2 cellular contexts compared by ENCODE assay signal in the genomic region with DNA sequence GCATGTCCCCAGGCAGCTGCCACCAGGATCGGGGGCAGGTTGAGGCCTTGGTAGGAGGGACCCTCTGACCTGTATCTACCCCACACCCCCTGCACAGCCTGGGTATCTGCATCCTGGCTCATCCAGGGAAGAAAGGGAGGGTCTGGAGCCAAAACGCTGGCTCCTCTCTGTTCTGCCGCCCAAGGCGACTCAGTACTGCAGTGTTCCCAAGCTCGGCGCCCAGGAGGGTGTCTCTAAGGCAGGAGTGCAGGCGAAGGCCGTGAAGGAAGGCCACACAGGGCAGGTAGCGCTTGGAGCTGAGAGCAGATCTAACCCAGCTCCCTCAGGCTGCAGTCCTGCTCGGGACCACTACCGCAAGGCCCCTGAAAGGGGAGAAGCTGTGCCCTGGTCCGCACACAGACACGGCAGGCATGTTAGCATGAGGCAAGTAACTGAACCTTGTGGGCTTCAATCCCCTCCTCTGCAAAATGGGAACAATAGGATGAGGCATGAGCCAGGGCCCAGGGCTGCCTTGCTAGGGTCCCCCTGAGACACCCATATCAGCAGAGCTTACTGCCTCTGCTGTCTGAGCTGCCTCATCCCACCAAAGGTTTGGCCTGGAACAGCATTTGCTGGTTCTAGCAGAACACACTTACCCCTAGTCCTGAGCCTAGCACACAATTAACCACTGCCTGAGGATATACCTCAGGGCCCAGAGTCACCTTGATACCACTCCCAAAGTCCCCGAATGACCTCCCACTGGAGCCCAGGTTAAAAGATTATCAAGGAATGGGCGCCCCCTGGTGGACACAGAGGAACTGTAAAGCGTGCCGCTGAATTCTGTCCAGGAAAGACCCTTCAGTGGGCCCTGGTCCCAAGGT.
TF ChIP-seq lines count a peak whose summit lies in the region.

No MANE protein-coding gene starts in this region.

TF ChIP-seq in WTC11, 78 proteins besides CTCF, POLR2A, EP300 and RAD21 (continued from another document and continues in another):
- TF ChIP-seq, protein P1, sequence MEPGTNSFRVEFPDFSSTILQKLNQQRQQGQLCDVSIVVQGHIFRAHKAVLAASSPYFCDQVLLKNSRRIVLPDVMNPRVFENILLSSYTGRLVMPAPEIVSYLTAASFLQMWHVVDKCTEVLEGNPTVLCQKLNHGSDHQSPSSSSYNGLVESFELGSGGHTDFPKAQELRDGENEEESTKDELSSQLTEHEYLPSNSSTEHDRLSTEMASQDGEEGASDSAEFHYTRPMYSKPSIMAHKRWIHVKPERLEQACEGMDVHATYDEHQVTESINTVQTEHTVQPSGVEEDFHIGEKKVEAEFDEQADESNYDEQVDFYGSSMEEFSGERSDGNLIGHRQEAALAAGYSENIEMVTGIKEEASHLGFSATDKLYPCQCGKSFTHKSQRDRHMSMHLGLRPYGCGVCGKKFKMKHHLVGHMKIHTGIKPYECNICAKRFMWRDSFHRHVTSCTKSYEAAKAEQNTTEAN (CRISPR knock-in tag; IDR thresholded peaks at IDR 0.05), result no peak
- TF ChIP-seq, protein P2, sequence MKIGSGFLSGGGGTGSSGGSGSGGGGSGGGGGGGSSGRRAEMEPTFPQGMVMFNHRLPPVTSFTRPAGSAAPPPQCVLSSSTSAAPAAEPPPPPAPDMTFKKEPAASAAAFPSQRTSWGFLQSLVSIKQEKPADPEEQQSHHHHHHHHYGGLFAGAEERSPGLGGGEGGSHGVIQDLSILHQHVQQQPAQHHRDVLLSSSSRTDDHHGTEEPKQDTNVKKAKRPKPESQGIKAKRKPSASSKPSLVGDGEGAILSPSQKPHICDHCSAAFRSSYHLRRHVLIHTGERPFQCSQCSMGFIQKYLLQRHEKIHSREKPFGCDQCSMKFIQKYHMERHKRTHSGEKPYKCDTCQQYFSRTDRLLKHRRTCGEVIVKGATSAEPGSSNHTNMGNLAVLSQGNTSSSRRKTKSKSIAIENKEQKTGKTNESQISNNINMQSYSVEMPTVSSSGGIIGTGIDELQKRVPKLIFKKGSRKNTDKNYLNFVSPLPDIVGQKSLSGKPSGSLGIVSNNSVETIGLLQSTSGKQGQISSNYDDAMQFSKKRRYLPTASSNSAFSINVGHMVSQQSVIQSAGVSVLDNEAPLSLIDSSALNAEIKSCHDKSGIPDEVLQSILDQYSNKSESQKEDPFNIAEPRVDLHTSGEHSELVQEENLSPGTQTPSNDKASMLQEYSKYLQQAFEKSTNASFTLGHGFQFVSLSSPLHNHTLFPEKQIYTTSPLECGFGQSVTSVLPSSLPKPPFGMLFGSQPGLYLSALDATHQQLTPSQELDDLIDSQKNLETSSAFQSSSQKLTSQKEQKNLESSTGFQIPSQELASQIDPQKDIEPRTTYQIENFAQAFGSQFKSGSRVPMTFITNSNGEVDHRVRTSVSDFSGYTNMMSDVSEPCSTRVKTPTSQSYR (CRISPR knock-in tag; IDR thresholded peaks at IDR 0.05), result no peak
- TF ChIP-seq ZNF671 (CRISPR knock-in tag; IDR thresholded peaks at IDR 0.05) (no peak), MXD4 (CRISPR knock-in tag; IDR thresholded peaks at IDR 0.05; ENCODE audit: borderline replicate concordance) (no peak), CREB1 (CRISPR knock-in tag; IDR thresholded peaks at IDR 0.05) (no peak), NFATC4 (CRISPR knock-in tag; IDR thresholded peaks at IDR 0.05) (peak; percentile 47; the same call in 1 of the 2 replicates), ESRRA (CRISPR knock-in tag; IDR thresholded peaks at IDR 0.05; ENCODE audit: borderline replicate concordance) (no peak; the same call in 1 of the 2 replicates), GABPB1 (CRISPR knock-in tag; IDR thresholded peaks at IDR 0.05) (no peak), RELA (CRISPR knock-in tag; IDR thresholded peaks at IDR 0.05; ENCODE audit: borderline replicate concordance) (peak; percentile 82; the same call in 1 of the 2 replicates), JUN (CRISPR knock-in tag; IDR thresholded peaks at IDR 0.05) (no peak; the same call in none of the 2 replicates), IRF2 (CRISPR knock-in tag; IDR thresholded peaks at IDR 0.05; ENCODE audit: borderline replicate concordance, low read depth) (no peak), ZNF138 (CRISPR knock-in tag; conservative IDR thresholded peaks at IDR 0.05) (no peak; the same call in 1 of the 2 replicates), TEAD1 (CRISPR knock-in tag; IDR thresholded peaks at IDR 0.05) (no peak), ZNF121 (CRISPR knock-in tag; IDR thresholded peaks at IDR 0.05) (no peak), SMAD4 (CRISPR knock-in tag; IDR thresholded peaks at IDR 0.05) (peak; percentile 16; the same call in 1 of the 2 replicates), ZNF396 (CRISPR knock-in tag; IDR thresholded peaks at IDR 0.05; ENCODE audit: borderline replicate concordance) (no peak), SP1 (CRISPR knock-in tag; conservative IDR thresholded peaks at IDR 0.05) (peak; percentile 42; the same call in 1 of the 2 replicates)
- TF ChIP-seq, protein P3, sequence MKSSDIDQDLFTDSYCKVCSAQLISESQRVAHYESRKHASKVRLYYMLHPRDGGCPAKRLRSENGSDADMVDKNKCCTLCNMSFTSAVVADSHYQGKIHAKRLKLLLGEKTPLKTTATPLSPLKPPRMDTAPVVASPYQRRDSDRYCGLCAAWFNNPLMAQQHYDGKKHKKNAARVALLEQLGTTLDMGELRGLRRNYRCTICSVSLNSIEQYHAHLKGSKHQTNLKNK (CRISPR knock-in tag; IDR thresholded peaks at IDR 0.05), result peak; percentile 86
- TF ChIP-seq, protein P4, sequence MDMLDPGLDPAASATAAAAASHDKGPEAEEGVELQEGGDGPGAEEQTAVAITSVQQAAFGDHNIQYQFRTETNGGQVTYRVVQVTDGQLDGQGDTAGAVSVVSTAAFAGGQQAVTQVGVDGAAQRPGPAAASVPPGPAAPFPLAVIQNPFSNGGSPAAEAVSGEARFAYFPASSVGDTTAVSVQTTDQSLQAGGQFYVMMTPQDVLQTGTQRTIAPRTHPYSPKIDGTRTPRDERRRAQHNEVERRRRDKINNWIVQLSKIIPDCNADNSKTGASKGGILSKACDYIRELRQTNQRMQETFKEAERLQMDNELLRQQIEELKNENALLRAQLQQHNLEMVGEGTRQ (CRISPR knock-in tag; IDR thresholded peaks at IDR 0.05), result no peak
- TF ChIP-seq, protein P5, sequence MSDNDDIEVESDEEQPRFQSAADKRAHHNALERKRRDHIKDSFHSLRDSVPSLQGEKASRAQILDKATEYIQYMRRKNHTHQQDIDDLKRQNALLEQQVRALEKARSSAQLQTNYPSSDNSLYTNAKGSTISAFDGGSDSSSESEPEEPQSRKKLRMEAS (CRISPR knock-in tag; IDR thresholded peaks at IDR 0.05), result no peak

TF ChIP-seq in HepG2, 621 proteins besides CTCF, POLR2A, EP300 and RAD21 (continued from another document and continues in another):
- TF ChIP-seq, protein P6, sequence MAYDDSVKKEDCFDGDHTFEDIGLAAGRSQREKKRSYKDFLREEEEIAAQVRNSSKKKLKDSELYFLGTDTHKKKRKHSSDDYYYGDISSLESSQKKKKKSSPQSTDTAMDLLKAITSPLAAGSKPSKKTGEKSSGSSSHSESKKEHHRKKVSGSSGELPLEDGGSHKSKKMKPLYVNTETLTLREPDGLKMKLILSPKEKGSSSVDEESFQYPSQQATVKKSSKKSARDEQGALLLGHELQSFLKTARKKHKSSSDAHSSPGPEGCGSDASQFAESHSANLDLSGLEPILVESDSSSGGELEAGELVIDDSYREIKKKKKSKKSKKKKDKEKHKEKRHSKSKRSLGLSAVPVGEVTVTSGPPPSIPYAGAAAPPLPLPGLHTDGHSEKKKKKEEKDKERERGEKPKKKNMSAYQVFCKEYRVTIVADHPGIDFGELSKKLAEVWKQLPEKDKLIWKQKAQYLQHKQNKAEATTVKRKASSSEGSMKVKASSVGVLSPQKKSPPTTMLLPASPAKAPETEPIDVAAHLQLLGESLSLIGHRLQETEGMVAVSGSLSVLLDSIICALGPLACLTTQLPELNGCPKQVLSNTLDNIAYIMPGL (CRISPR knock-in tag; IDR thresholded peaks at IDR 0.05; ENCODE audit: borderline replicate concordance in 1 of 2, low read depth in 1 of 2), result peak in 1 of 2 experiments; percentile 61; a peak in 2 of 4 replicates
- TF ChIP-seq, protein P7, sequence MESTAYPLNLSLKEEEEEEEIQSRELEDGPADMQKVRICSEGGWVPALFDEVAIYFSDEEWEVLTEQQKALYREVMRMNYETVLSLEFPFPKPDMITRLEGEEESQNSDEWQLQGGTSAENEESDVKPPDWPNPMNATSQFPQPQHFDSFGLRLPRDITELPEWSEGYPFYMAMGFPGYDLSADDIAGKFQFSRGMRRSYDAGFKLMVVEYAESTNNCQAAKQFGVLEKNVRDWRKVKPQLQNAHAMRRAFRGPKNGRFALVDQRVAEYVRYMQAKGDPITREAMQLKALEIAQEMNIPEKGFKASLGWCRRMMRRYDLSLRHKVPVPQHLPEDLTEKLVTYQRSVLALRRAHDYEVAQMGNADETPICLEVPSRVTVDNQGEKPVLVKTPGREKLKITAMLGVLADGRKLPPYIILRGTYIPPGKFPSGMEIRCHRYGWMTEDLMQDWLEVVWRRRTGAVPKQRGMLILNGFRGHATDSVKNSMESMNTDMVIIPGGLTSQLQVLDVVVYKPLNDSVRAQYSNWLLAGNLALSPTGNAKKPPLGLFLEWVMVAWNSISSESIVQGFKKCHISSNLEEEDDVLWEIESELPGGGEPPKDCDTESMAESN (CRISPR knock-in tag; conservative IDR thresholded peaks at IDR 0.05), result no peak; the same call in 1 of the 2 replicates
- TF ChIP-seq, protein P8, sequence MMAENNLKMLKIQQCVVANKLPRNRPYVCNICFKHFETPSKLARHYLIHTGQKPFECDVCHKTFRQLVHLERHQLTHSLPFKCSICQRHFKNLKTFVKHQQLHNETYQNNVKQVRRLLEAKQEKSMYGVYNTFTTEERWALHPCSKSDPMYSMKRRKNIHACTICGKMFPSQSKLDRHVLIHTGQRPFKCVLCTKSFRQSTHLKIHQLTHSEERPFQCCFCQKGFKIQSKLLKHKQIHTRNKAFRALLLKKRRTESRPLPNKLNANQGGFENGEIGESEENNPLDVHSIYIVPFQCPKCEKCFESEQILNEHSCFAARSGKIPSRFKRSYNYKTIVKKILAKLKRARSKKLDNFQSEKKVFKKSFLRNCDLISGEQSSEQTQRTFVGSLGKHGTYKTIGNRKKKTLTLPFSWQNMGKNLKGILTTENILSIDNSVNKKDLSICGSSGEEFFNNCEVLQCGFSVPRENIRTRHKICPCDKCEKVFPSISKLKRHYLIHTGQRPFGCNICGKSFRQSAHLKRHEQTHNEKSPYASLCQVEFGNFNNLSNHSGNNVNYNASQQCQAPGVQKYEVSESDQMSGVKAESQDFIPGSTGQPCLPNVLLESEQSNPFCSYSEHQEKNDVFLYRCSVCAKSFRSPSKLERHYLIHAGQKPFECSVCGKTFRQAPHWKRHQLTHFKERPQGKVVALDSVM (CRISPR knock-in tag; IDR thresholded peaks at IDR 0.05), result no peak
- TF ChIP-seq, protein P9, sequence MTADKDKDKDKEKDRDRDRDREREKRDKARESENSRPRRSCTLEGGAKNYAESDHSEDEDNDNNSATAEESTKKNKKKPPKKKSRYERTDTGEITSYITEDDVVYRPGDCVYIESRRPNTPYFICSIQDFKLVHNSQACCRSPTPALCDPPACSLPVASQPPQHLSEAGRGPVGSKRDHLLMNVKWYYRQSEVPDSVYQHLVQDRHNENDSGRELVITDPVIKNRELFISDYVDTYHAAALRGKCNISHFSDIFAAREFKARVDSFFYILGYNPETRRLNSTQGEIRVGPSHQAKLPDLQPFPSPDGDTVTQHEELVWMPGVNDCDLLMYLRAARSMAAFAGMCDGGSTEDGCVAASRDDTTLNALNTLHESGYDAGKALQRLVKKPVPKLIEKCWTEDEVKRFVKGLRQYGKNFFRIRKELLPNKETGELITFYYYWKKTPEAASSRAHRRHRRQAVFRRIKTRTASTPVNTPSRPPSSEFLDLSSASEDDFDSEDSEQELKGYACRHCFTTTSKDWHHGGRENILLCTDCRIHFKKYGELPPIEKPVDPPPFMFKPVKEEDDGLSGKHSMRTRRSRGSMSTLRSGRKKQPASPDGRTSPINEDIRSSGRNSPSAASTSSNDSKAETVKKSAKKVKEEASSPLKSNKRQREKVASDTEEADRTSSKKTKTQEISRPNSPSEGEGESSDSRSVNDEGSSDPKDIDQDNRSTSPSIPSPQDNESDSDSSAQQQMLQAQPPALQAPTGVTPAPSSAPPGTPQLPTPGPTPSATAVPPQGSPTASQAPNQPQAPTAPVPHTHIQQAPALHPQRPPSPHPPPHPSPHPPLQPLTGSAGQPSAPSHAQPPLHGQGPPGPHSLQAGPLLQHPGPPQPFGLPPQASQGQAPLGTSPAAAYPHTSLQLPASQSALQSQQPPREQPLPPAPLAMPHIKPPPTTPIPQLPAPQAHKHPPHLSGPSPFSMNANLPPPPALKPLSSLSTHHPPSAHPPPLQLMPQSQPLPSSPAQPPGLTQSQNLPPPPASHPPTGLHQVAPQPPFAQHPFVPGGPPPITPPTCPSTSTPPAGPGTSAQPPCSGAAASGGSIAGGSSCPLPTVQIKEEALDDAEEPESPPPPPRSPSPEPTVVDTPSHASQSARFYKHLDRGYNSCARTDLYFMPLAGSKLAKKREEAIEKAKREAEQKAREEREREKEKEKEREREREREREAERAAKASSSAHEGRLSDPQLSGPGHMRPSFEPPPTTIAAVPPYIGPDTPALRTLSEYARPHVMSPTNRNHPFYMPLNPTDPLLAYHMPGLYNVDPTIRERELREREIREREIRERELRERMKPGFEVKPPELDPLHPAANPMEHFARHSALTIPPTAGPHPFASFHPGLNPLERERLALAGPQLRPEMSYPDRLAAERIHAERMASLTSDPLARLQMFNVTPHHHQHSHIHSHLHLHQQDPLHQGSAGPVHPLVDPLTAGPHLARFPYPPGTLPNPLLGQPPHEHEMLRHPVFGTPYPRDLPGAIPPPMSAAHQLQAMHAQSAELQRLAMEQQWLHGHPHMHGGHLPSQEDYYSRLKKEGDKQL (CRISPR knock-in tag; IDR thresholded peaks at IDR 0.05; ENCODE audit: low read depth), result no peak
- TF ChIP-seq ZSCAN21 (CRISPR knock-in tag; IDR thresholded peaks at IDR 0.05; ENCODE audit: borderline replicate concordance) (0 out of 2 replicates have a peak, but pooled peaks have one; percentile 65), ZNF24 (IDR thresholded peaks at IDR 0.05) (0 out of 2 replicates have a peak, but pooled peaks have one; percentile 61), TGIF2 (CRISPR knock-in tag; IDR thresholded peaks at IDR 0.05) (no peak), ZNF703 (CRISPR knock-in tag; IDR thresholded peaks at IDR 0.05; ENCODE audit: borderline replicate concordance) (no peak), ZNF337 (CRISPR knock-in tag; IDR thresholded peaks at IDR 0.05; ENCODE audit: borderline replicate concordance, low read depth) (no peak)
- TF ChIP-seq, protein P10, sequence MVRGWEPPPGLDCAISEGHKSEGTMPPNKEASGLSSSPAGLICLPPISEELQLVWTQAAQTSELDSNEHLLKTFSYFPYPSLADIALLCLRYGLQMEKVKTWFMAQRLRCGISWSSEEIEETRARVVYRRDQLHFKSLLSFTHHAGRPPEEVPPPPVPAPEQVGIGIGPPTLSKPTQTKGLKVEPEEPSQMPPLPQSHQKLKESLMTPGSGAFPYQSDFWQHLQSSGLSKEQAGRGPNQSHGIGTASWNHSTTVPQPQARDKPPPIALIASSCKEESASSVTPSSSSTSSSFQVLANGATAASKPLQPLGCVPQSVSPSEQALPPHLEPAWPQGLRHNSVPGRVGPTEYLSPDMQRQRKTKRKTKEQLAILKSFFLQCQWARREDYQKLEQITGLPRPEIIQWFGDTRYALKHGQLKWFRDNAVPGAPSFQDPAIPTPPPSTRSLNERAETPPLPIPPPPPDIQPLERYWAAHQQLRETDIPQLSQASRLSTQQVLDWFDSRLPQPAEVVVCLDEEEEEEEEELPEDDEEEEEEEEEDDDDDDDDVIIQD (CRISPR knock-in tag; IDR thresholded peaks at IDR 0.05; ENCODE audit: low read depth), result no peak
- TF ChIP-seq, protein P11, sequence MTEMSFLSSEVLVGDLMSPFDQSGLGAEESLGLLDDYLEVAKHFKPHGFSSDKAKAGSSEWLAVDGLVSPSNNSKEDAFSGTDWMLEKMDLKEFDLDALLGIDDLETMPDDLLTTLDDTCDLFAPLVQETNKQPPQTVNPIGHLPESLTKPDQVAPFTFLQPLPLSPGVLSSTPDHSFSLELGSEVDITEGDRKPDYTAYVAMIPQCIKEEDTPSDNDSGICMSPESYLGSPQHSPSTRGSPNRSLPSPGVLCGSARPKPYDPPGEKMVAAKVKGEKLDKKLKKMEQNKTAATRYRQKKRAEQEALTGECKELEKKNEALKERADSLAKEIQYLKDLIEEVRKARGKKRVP (CRISPR knock-in tag; IDR thresholded peaks at IDR 0.05), result no peak
